In genomic region chr3:180910823-180911222, GRCh38 we compare ENCODE assay signal across 2 cellular contexts.
TF ChIP-seq lines count a peak whose summit lies in the region.

No MANE protein-coding gene starts in this region.

TF ChIP-seq in HepG2, 621 proteins besides CTCF, POLR2A, EP300 and RAD21:
- TF ChIP-seq FOXP1 (IDR thresholded peaks at IDR 0.05) = no peak
- 0 out of 2 replicates have a peak, but pooled peaks have one; percentile 31 for TF ChIP-seq FOXP1 (CRISPR knock-in tag; IDR thresholded peaks at IDR 0.05)
- peak; percentile 82 for TF ChIP-seq RARA (CRISPR knock-in tag; IDR thresholded peaks at IDR 0.05)
- TF ChIP-seq, protein P1, sequence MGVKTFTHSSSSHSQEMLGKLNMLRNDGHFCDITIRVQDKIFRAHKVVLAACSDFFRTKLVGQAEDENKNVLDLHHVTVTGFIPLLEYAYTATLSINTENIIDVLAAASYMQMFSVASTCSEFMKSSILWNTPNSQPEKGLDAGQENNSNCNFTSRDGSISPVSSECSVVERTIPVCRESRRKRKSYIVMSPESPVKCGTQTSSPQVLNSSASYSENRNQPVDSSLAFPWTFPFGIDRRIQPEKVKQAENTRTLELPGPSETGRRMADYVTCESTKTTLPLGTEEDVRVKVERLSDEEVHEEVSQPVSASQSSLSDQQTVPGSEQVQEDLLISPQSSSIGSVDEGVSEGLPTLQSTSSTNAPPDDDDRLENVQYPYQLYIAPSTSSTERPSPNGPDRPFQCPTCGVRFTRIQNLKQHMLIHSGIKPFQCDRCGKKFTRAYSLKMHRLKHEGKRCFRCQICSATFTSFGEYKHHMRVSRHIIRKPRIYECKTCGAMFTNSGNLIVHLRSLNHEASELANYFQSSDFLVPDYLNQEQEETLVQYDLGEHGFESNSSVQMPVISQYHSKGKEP (CRISPR knock-in tag; IDR thresholded peaks at IDR 0.05) = no peak
- TF ChIP-seq RXRB (CRISPR knock-in tag; IDR thresholded peaks at IDR 0.05; ENCODE audit: borderline replicate concordance) = peak; percentile 17; the same call in 1 of the 2 replicates
- TF ChIP-seq FOXA3 (CRISPR knock-in tag; IDR thresholded peaks at IDR 0.05) = peak; percentile 37; the same call in 1 of the 2 replicates
- TF ChIP-seq ZFP90 (CRISPR knock-in tag; IDR thresholded peaks at IDR 0.05; ENCODE audit: borderline replicate concordance) = peak; percentile 99
- no peak for TF ChIP-seq NFIC (IDR thresholded peaks at IDR 0.05; ENCODE audit: low read length)
- 0 out of 2 replicates have a peak, but pooled peaks have one; percentile 26 for TF ChIP-seq SAP130 (CRISPR knock-in tag; IDR thresholded peaks at IDR 0.05; ENCODE audit: low read depth)
- TF ChIP-seq ZNF362 (CRISPR knock-in tag; IDR thresholded peaks at IDR 0.05; ENCODE audit: borderline replicate concordance) = peak; percentile 56; the same call in 1 of the 2 replicates
- TF ChIP-seq NR2C2 (CRISPR knock-in tag; IDR thresholded peaks at IDR 0.05; ENCODE audit: borderline replicate concordance) = 0 out of 2 replicates have a peak, but pooled peaks have one; percentile 22
- peak; percentile 42 for TF ChIP-seq ARID5B (CRISPR knock-in tag; IDR thresholded peaks at IDR 0.05)

TF ChIP-seq in WTC11, 78 proteins besides CTCF, POLR2A, EP300 and RAD21:
- TF ChIP-seq SMAD3 (CRISPR knock-in tag; IDR thresholded peaks at IDR 0.05; ENCODE audit: borderline replicate concordance) = no peak
- TF ChIP-seq, protein P2, sequence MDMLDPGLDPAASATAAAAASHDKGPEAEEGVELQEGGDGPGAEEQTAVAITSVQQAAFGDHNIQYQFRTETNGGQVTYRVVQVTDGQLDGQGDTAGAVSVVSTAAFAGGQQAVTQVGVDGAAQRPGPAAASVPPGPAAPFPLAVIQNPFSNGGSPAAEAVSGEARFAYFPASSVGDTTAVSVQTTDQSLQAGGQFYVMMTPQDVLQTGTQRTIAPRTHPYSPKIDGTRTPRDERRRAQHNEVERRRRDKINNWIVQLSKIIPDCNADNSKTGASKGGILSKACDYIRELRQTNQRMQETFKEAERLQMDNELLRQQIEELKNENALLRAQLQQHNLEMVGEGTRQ (CRISPR knock-in tag; IDR thresholded peaks at IDR 0.05) = no peak
- TF ChIP-seq ARID4B (CRISPR knock-in tag; IDR thresholded peaks at IDR 0.05; ENCODE audit: borderline replicate concordance) = no peak
- TF ChIP-seq ZNF219 (CRISPR knock-in tag; IDR thresholded peaks at IDR 0.05; ENCODE audit: borderline replicate concordance) = no peak
- TF ChIP-seq ZNF121 (CRISPR knock-in tag; IDR thresholded peaks at IDR 0.05) = no peak
- no peak for TF ChIP-seq ZNF281 (CRISPR knock-in tag; IDR thresholded peaks at IDR 0.05)
- no peak for TF ChIP-seq ZNF317 (CRISPR knock-in tag; IDR thresholded peaks at IDR 0.05; ENCODE audit: borderline replicate concordance, low read depth)
- TF ChIP-seq HMGXB4 (CRISPR knock-in tag; IDR thresholded peaks at IDR 0.05) = no peak
- TF ChIP-seq ZNF671 (CRISPR knock-in tag; IDR thresholded peaks at IDR 0.05) = no peak
- TF ChIP-seq ATF1 (CRISPR knock-in tag; IDR thresholded peaks at IDR 0.05) = no peak
- TF ChIP-seq, protein P3, sequence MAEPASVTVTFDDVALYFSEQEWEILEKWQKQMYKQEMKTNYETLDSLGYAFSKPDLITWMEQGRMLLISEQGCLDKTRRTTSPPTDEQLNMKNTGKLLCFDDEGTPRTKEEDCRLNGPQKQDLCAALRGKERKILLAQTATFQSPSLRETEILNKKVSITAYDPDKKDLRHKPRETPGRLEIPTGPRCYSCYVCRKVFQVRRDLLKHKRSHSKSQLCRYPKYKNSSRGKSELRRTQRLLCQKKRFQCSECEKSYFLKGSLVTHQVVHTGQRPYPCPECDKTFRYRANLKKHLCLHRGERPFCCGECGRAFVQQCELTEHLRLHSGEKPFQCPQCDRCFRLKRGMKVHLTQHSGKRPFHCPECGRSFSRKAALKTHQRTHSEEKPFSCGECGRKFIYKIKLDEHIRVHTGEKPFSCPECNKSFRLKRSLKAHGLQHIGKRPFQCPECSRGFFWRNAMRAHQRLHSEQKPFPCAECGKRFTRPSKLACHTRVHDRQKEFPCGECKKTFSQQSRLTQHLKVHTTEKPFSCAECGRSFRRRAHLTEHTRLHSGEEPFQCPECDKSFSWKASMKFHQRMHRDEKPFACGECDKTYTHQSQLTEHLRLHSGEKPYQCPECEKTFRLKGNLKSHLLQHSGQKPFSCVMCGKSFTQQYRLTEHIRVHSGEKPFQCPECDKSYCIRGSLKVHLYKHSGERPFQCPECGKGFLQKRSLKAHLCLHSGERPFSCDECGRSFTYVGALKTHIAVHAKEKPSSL (CRISPR knock-in tag; conservative IDR thresholded peaks at IDR 0.05) = no peak
